In the genomic region with DNA sequence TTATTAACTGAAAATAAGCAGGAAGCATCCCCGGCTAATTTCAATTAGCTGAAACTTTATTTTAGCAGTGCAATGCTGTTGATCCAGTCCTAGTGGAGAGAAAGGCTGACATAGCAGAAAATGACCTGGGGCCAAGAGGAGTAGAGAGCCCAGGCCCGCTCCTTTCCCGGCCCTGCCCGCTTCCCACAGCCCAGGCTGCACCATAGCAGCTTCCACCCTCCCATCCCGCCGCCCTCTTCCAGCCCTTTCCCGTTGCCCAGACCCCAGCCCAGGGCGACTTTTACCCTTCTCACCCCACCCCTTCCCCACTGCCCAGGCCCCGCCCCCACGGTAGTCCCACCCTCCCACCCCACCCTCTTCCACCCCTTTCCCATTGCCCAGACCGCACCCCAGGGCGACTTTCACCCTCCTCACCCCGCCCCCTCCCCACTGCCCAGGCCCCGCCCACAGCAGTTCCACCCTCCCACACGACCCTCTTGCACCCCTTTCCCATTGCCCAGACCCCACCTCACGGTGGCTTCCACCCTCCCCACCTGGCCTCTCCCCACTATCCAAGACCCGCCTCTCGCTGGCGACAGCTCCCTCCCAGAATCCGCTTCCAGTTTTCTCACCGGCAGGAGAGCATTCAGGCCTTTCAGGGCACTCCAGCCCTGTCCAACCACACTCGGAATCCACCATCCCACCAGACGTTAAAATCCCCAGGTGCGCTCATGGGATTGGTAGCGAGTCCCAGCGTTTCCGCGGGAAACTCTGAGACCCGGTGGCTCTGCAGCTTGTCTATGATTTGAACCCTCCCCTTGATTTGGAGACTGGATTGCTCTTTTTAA, we compare ENCODE assay signal across 2 cellular contexts.
TF ChIP-seq lines count a peak whose summit lies in the region.

No MANE protein-coding gene starts in this region.

TF ChIP-seq in SK-N-SH, 30 proteins besides CTCF, POLR2A, EP300 and RAD21 (continued from another document):
- TF ChIP-seq, protein P1, sequence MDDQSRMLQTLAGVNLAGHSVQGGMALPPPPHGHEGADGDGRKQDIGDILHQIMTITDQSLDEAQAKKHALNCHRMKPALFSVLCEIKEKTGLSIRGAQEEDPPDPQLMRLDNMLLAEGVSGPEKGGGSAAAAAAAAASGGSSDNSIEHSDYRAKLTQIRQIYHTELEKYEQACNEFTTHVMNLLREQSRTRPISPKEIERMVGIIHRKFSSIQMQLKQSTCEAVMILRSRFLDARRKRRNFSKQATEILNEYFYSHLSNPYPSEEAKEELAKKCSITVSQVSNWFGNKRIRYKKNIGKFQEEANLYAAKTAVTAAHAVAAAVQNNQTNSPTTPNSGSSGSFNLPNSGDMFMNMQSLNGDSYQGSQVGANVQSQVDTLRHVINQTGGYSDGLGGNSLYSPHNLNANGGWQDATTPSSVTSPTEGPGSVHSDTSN (IDR thresholded peaks at IDR 0.05), result no peak

TF ChIP-seq in SK-N-SH treated with all-trans-retinoic acid at 6 μM for 48 hours, 23 proteins besides CTCF, POLR2A, EP300 and RAD21 (continued from another document):
- TF ChIP-seq TCF4 (CRISPR knock-in tag; IDR thresholded peaks at IDR 0.05; ENCODE audit: borderline replicate concordance), result no peak
- no peak for TF ChIP-seq RARB (CRISPR knock-in tag; IDR thresholded peaks at IDR 0.05)
- no peak for TF ChIP-seq ESRRG (CRISPR knock-in tag; IDR thresholded peaks at IDR 0.05)
- TF ChIP-seq TOX (CRISPR knock-in tag; IDR thresholded peaks at IDR 0.05; ENCODE audit: borderline replicate concordance), result no peak
- no peak for TF ChIP-seq ZFP30 (CRISPR knock-in tag; IDR thresholded peaks at IDR 0.05)
- no peak for TF ChIP-seq ARNTL (CRISPR knock-in tag; IDR thresholded peaks at IDR 0.05; ENCODE audit: borderline replicate concordance, low read depth)
- no peak for TF ChIP-seq ZFP3 (CRISPR knock-in tag; IDR thresholded peaks at IDR 0.05)
- TF ChIP-seq, protein P2, sequence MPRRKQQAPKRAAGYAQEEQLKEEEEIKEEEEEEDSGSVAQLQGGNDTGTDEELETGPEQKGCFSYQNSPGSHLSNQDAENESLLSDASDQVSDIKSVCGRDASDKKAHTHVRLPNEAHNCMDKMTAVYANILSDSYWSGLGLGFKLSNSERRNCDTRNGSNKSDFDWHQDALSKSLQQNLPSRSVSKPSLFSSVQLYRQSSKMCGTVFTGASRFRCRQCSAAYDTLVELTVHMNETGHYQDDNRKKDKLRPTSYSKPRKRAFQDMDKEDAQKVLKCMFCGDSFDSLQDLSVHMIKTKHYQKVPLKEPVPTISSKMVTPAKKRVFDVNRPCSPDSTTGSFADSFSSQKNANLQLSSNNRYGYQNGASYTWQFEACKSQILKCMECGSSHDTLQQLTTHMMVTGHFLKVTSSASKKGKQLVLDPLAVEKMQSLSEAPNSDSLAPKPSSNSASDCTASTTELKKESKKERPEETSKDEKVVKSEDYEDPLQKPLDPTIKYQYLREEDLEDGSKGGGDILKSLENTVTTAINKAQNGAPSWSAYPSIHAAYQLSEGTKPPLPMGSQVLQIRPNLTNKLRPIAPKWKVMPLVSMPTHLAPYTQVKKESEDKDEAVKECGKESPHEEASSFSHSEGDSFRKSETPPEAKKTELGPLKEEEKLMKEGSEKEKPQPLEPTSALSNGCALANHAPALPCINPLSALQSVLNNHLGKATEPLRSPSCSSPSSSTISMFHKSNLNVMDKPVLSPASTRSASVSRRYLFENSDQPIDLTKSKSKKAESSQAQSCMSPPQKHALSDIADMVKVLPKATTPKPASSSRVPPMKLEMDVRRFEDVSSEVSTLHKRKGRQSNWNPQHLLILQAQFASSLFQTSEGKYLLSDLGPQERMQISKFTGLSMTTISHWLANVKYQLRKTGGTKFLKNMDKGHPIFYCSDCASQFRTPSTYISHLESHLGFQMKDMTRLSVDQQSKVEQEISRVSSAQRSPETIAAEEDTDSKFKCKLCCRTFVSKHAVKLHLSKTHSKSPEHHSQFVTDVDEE (CRISPR knock-in tag; IDR thresholded peaks at IDR 0.05), result no peak
- TF ChIP-seq PPARA (CRISPR knock-in tag; IDR thresholded peaks at IDR 0.05; ENCODE audit: borderline replicate concordance), result no peak
- TF ChIP-seq ZNF565 (CRISPR knock-in tag; conservative IDR thresholded peaks at IDR 0.05; ENCODE audit: low read depth), result no peak
- TF ChIP-seq GLIS3 (CRISPR knock-in tag; IDR thresholded peaks at IDR 0.05), result no peak
- no peak for TF ChIP-seq ZC3H10 (CRISPR knock-in tag; IDR thresholded peaks at IDR 0.05)
- TF ChIP-seq BACH2 (CRISPR knock-in tag; IDR thresholded peaks at IDR 0.05; ENCODE audit: borderline replicate concordance), result no peak
- TF ChIP-seq, protein P3, sequence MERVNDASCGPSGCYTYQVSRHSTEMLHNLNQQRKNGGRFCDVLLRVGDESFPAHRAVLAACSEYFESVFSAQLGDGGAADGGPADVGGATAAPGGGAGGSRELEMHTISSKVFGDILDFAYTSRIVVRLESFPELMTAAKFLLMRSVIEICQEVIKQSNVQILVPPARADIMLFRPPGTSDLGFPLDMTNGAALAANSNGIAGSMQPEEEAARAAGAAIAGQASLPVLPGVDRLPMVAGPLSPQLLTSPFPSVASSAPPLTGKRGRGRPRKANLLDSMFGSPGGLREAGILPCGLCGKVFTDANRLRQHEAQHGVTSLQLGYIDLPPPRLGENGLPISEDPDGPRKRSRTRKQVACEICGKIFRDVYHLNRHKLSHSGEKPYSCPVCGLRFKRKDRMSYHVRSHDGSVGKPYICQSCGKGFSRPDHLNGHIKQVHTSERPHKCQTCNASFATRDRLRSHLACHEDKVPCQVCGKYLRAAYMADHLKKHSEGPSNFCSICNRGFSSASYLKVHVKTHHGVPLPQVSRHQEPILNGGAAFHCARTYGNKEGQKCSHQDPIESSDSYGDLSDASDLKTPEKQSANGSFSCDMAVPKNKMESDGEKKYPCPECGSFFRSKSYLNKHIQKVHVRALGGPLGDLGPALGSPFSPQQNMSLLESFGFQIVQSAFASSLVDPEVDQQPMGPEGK (CRISPR knock-in tag; IDR thresholded peaks at IDR 0.05; ENCODE audit: borderline replicate concordance), result no peak
TF ChIP-seq in SK-N-SH treated with all-trans-retinoic acid at 6 μM for 48 hours: peak in this region for 0.
